In genomic region chr1:30648408-30649000, GRCh38 we compare ENCODE assay signal across 21 cellular contexts.
DNase-seq lines count a peak whose midpoint lies in the region; ATAC-seq, FAIRE-seq and TF ChIP-seq lines count a peak whose summit lies in the region.
"Had no signal": no experiment of that assay in that cellular context is flagged by ENCODE, and none has a peak within 500 bp of the region (broad histone marks: within the 10 kb centered on the region; RNA-seq: fewer than 3 reads in every experiment).

No MANE protein-coding gene starts in this region.

- DNase-seq in mammary epithelial cell (peak; percentile 25), breast epithelium (ENCODE audit: low spot score in 2 of 2) (no peak), K562 (ENCODE audit: extremely low read depth in 1 of 4, low spot score in 3 of 4) (no peak), epidermal melanocyte (ENCODE audit: insufficient read length, low spot score) (no peak)
- no peak for DNase-seq in stimulated activated CD4-positive, alpha-beta T cell treated with anti-CD3 and anti-CD28 coated beads, Interleukin-1b, Interleukin-23, amount 100 ng/mL, for 48 hours
- no peak for DNase-seq in activated CD4-positive, CD25-positive, alpha-beta regulatory T cell (lab: John Stamatoyannopoulos, UW)
- DNase-seq: Caco-2, H7, KG1, NCI-H1436, NCI-H2029 treated with DMSO at 0.1 percent for 48 hours, NCI-H2171, NCI-H446 had no signal

- in situ Hi-C loops in mammary epithelial cell (cut with MboI; ENCODE audit: low sequenced_read_pairs in 2 of 2) (no loop called here), K562 (cut with MboI) (no loop called here)

- H3K27ac ChIP-seq in mammary epithelial cell (ENCODE audit: insufficient read depth, low read depth, low read length), result peak overlapping the region; percentile 48
- no peak overlapping the region for H3K27ac ChIP-seq in breast epithelium
- H3K27ac ChIP-seq in K562 (ENCODE audit: extremely low read depth, low read depth, low read length), result no peak overlapping the region
- H3K27ac ChIP-seq: 22Rv1, SK-N-MC had no signal

- H3K4me2 ChIP-seq in mammary epithelial cell (ENCODE audit: insufficient read depth, low read depth, low read length), result no peak overlapping the region
- no peak overlapping the region for H3K4me2 ChIP-seq in K562 (ENCODE audit: insufficient read depth, low read length)

- no peak for FAIRE-seq in K562 (lab: Jason Lieb, UNC)
- FAIRE-seq: G401.6, HepG2 had no signal

- H3K27me3 ChIP-seq in mammary epithelial cell (ENCODE audit: insufficient read depth, low read length) (no peaks in the 10 kb centered on the region), breast epithelium (peaks cover 0 to 8% of the 10 kb centered on the region in 2 donors), K562 (ENCODE audit: control insufficient read depth in 2 of 2, insufficient read depth in 2 of 2, low read length in 2 of 2) (peaks cover 17 to 43% of the 10 kb centered on the region in 2 experiments; a peak in 4 of 5 replicates)

- intact Hi-C loops in mammary epithelial cell (cut with micrococcal nuclease), result loop anchor here (2.0 to 5.0 kb wide), 3 partner anchors 50 to 266 kb away; no protein-coding TSS in a partner anchor
- intact Hi-C loops in breast epithelium (cut with DNase I; ENCODE audit: low total_unique reads), result no loop called here
- intact Hi-C loops in K562 (cut with micrococcal nuclease), result no loop called here

- no peak for TF ChIP-seq CTCF in mammary epithelial cell (conservative IDR thresholded peaks at IDR 0.05 in 1 of 2, IDR thresholded peaks at IDR 0.05 in 1 of 2; ENCODE audit: extremely low read depth in 1 of 2, insufficient read depth in 1 of 2, low read depth in 1 of 2, low read length in 2 of 2)
- TF ChIP-seq CTCF in breast epithelium (IDR thresholded peaks at IDR 0.05), result no peak
- no peak for TF ChIP-seq CTCF in K562 (IDR thresholded peaks at IDR 0.05 in 2 of 3, conservative IDR thresholded peaks at IDR 0.05 in 1 of 3; ENCODE audit: insufficient read depth in 2 of 3, low read depth in 1 of 3, low read length in 3 of 3)

- H3K9me1 ChIP-seq in K562 (ENCODE audit: control insufficient read depth, insufficient read depth, low read length), result peaks cover 2% of the 10 kb centered on the region

- TF ChIP-seq RAD21 in K562 (CRISPR knock-in tag; conservative IDR thresholded peaks at IDR 0.05 in 1 of 2, IDR thresholded peaks at IDR 0.05 in 1 of 2), result no peak

- H4K20me1 ChIP-seq in mammary epithelial cell (ENCODE audit: insufficient read depth, low read length), result no peaks in the 10 kb centered on the region
- H4K20me1 ChIP-seq in K562 (replicated peaks; ENCODE audit: control insufficient read depth, insufficient read depth, low read length), result no peaks in the 10 kb centered on the region; the same call in 1 of the 2 replicates

- H3K36me3 ChIP-seq in mammary epithelial cell (ENCODE audit: insufficient read depth, low read length) (no peaks in the 10 kb centered on the region), breast epithelium (no peaks in the 10 kb centered on the region), K562 (ENCODE audit: control insufficient read depth, insufficient read depth, low read length) (no peaks in the 10 kb centered on the region)

- peaks cover 41% of the 10 kb centered on the region for H3K4me1 ChIP-seq in mammary epithelial cell (ENCODE audit: insufficient read depth, low read length)
- no peaks in the 10 kb centered on the region for H3K4me1 ChIP-seq in breast epithelium
- H3K4me1 ChIP-seq in K562 (replicated peaks in 1 of 2; ENCODE audit: control insufficient read depth in 2 of 2, insufficient read depth in 2 of 2, low read length in 2 of 2), result no peaks in the 10 kb centered on the region
- H3K4me1 ChIP-seq: Caco-2 had no signal

- H3K9ac ChIP-seq in mammary epithelial cell (ENCODE audit: insufficient read depth, low read length), result no peak overlapping the region
- H3K9ac ChIP-seq in K562 (ENCODE audit: insufficient read depth in 1 of 2, low read depth in 2 of 2, low read length in 2 of 2), result no peak overlapping the region

- BruUV-seq in mammary epithelial cell (replicated peaks; lab: Mats Ljungman, UMichigan) (no TSS peak), K562 (replicated peaks; lab: Mats Ljungman, UMichigan) (no TSS peak)

- no peaks in the 10 kb centered on the region for H3K79me2 ChIP-seq in mammary epithelial cell (ENCODE audit: insufficient read depth, low read length)
- no peaks in the 10 kb centered on the region for H3K79me2 ChIP-seq in K562 (ENCODE audit: control insufficient read depth, insufficient read depth, low read length)

- TF ChIP-seq EP300 in K562 (IDR thresholded peaks at IDR 0.05; ENCODE audit: low read length), result no peak

- H3K4me3 ChIP-seq in mammary epithelial cell (replicated peaks in 1 of 3; ENCODE audit: insufficient read depth in 1 of 3, low read depth in 2 of 3, low read length in 3 of 3), result no peak overlapping the region
- H3K4me3 ChIP-seq in breast epithelium, result no peak overlapping the region
- no peak overlapping the region for H3K4me3 ChIP-seq in K562
- H3K4me3 ChIP-seq: SK-N-MC had no signal

- no peaks in the 10 kb centered on the region for H3K9me3 ChIP-seq in mammary epithelial cell (replicated peaks; ENCODE audit: insufficient read depth, low read length)
- no peaks in the 10 kb centered on the region for H3K9me3 ChIP-seq in breast epithelium
- H3K9me3 ChIP-seq in K562 (replicated peaks; ENCODE audit: control insufficient read depth, insufficient read depth, low read depth, low read length), result no peaks in the 10 kb centered on the region
- H3K9me3 ChIP-seq: Caco-2 had no signal

- ATAC-seq in K562 (peak; percentile 22; the same call in 1 of the 3 replicates), esophagus mucosa (peak; percentile 41), HG03457 (IDR thresholded peaks at IDR 0.05; ENCODE audit: unreplicated experiment) (no peak)
- ATAC-seq: HepG2, Panc1, Right ventricle myocardium inferior had no signal

- TF ChIP-seq POLR2A in breast epithelium (IDR thresholded peaks at IDR 0.05), result no peak
- TF ChIP-seq POLR2A in K562 (conservative IDR thresholded peaks at IDR 0.05), result no peak

- WGBS in mammary epithelial cell (ENCODE audit: low coverage, missing lambda C conversion rate), result 57% methylated on average over 7 of the region's 9 CpGs
- 7% methylated on average over 9 of the region's 9 CpGs for WGBS in K562 (ENCODE audit: insufficient coverage, low coverage, missing lambda C conversion rate)

- H2AFZ ChIP-seq in mammary epithelial cell (ENCODE audit: low read depth, low read length) (peak overlapping the region; percentile 33), K562 (ENCODE audit: low read depth, low read length) (peak overlapping the region; percentile 25; the same call in 1 of the 2 replicates)

- CTCF ChIA-PET in mammary epithelial cell (lab: Charles Lee; ENCODE audit: low non-redundant PET), result no interaction called here
- CTCF ChIA-PET in K562 (lab: Yijun Ruan, JAX; ENCODE audit: low intra/inter-chr PET ratio), result no interaction called here

- dilution Hi-C loops in mammary epithelial cell (cut with HindIII; ENCODE audit: low sequenced_read_pairs), result no loop called here

- POLR2A ChIA-PET in K562 (lab: Yijun Ruan, JAX), result interaction anchor here (1.0 kb wide), 1 partner anchor 11 kb away, joined by 3 read pairs; no protein-coding TSS in a partner anchor

TF ChIP-seq in K562, 482 proteins besides CTCF, POLR2A, EP300 and RAD21 (continues in another document):
- TF ChIP-seq SRSF1 (IDR thresholded peaks at IDR 0.05; ENCODE audit: low read depth, low read length) (no peak), STAT6 (CRISPR knock-in tag; IDR thresholded peaks at IDR 0.05) (no peak), MNT (conservative IDR thresholded peaks at IDR 0.05) (no peak), ZNF165 (CRISPR knock-in tag; IDR thresholded peaks at IDR 0.05; ENCODE audit: borderline replicate concordance) (no peak), HMGXB4 (CRISPR knock-in tag; IDR thresholded peaks at IDR 0.05) (no peak)
